ENCODE assay signal across 13 cellular contexts in the genomic region with DNA sequence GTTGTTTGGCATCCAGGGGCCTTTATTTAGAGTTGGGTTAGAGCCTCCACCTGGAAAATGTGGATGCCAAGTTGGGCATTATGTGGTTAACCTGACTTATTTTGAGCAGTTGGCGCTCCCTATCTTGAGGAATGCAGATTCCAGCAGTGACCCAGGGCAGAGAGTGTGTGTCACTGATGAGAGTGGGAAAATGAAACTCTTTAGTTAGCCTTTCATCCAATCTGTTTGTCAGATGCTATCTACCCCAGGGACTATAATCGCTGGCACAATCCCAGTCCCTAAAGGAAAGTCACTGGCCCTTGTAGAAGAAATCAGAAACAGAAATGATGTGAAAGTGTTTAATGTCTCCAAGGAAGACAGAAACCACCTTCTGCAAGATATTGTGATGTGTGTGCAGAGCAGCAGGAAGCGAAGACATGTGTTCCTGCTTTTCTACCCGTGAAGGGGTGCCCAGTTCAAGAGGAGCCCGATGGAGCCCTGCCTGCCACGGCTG. TPM values are rescaled to one million over a fixed set of nuclear protein-coding genes. Genes with fewer than 3 reads are reported as not detected.
DNase-seq lines count a peak whose midpoint lies in the region; ATAC-seq and TF ChIP-seq lines count a peak whose summit lies in the region.
"Had no signal": no experiment of that assay in that cellular context is flagged by ENCODE, and none has a peak within 500 bp of the region (broad histone marks: within the 10 kb centered on the region; RNA-seq: fewer than 3 reads in every experiment).

No MANE protein-coding gene starts in this region.

- H3K4me1 Mint-ChIP-seq in activated naive CD4-positive, alpha-beta T cell treated with anti-CD3 and anti-CD28 coated beads for 36 hours (ENCODE audit: low read depth) = peaks cover 30% of the 10 kb centered on the region
- H3K4me1 Mint-ChIP-seq: central memory CD8-positive, alpha-beta T cell had no signal

- H3K27me3 Mint-ChIP-seq in activated naive CD4-positive, alpha-beta T cell treated with anti-CD3 and anti-CD28 coated beads for 36 hours (ENCODE audit: low read depth) = no peaks in the 10 kb centered on the region
- H3K27me3 Mint-ChIP-seq: central memory CD8-positive, alpha-beta T cell had no signal

- H3K36me3 ChIP-seq in thymus (ENCODE audit: control insufficient read depth, insufficient read depth) = no peaks in the 10 kb centered on the region
- H3K36me3 ChIP-seq: prostate gland had no signal

- intact Hi-C loops in activated naive CD4-positive, alpha-beta T cell treated with anti-CD3 and anti-CD28 coated beads for 36 hours (cut with micrococcal nuclease) = no loop called here
- intact Hi-C loops in left cardiac atrium (cut with DNase I) = no loop called here

- H3K36me3 Mint-ChIP-seq in activated naive CD4-positive, alpha-beta T cell treated with anti-CD3 and anti-CD28 coated beads for 36 hours (ENCODE audit: low read depth) = no peaks in the 10 kb centered on the region

- DNase-seq in activated naive CD4-positive, alpha-beta T cell treated with anti-CD3 and anti-CD28 coated beads for 36 hours = no peak
- no peak for DNase-seq in activated naive CD4-positive, alpha-beta T cell treated with Interleukin-2 at 50 U/mL for 16 hours
- DNase-seq in left cardiac atrium (no peak), NAMALWA (ENCODE audit: low spot score) (no peak)
- DNase-seq: C1 segment of cervical spinal cord; NCI-H774; stimulated activated CD8-positive, alpha-beta memory T cell treated with anti-CD3 and anti-CD28 coated beads, Interleukin-4, amount 100 ng/mL, for 48 hours had no signal

- no peak overlapping the region for H3K27ac Mint-ChIP-seq in activated naive CD4-positive, alpha-beta T cell treated with anti-CD3 and anti-CD28 coated beads for 36 hours

- CTCF ChIA-PET in activated naive CD4-positive, alpha-beta T cell treated with anti-CD3 and anti-CD28 coated beads for 36 hours (lab: Charles Lee) = interaction anchor here (0.5 to 1.3 kb wide), 3 partner anchors 37 to 73 kb away, joined by 3 to 4 read pairs (median 3); no protein-coding TSS in a partner anchor

- peak overlapping the region; percentile 23 for H3K4me3 Mint-ChIP-seq in activated naive CD4-positive, alpha-beta T cell treated with anti-CD3 and anti-CD28 coated beads for 36 hours
- H3K4me3 Mint-ChIP-seq: central memory CD8-positive, alpha-beta T cell had no signal

- no peaks in the 10 kb centered on the region for H3K27me3 ChIP-seq in thymus (ENCODE audit: control insufficient read depth, insufficient read depth)

- peak overlapping the region; percentile 8 for H3K27ac ChIP-seq in thymus (ENCODE audit: low read depth)
- H3K27ac ChIP-seq: prostate gland had no signal

- H3K4me1 ChIP-seq in thymus (ENCODE audit: control insufficient read depth, insufficient read depth, low read length) = no peaks in the 10 kb centered on the region
- H3K4me1 ChIP-seq: prostate gland had no signal

- H3K9me3 Mint-ChIP-seq in activated naive CD4-positive, alpha-beta T cell treated with anti-CD3 and anti-CD28 coated beads for 36 hours = no peaks in the 10 kb centered on the region
- H3K9me3 Mint-ChIP-seq: central memory CD8-positive, alpha-beta T cell had no signal

- ATAC-seq in SK-N-SH treated with all-trans-retinoic acid at 6 μM for 48 hours (peak; percentile 82), left cardiac atrium (peak; percentile 59 to 69), GM21619 (IDR thresholded peaks at IDR 0.05; ENCODE audit: unreplicated experiment) (no peak), HG02938 (IDR thresholded peaks at IDR 0.05; ENCODE audit: unreplicated experiment) (no peak)

- WGBS in thymus = 27% methylated on average over 6 of the region's 6 CpGs

- no peak overlapping the region for H3K4me3 ChIP-seq in thymus (ENCODE audit: low read length)
- H3K4me3 ChIP-seq: prostate gland had no signal

- H3K9me3 ChIP-seq in thymus (ENCODE audit: control insufficient read depth) = no peaks in the 10 kb centered on the region
- H3K9me3 ChIP-seq: prostate gland had no signal

TF ChIP-seq in SK-N-SH treated with all-trans-retinoic acid at 6 μM for 48 hours, 23 proteins besides CTCF, POLR2A, EP300 and RAD21:
- TF ChIP-seq PPARA (CRISPR knock-in tag; IDR thresholded peaks at IDR 0.05; ENCODE audit: borderline replicate concordance) (no peak), ZNF8 (CRISPR knock-in tag; IDR thresholded peaks at IDR 0.05) (no peak), ZFP3 (CRISPR knock-in tag; IDR thresholded peaks at IDR 0.05) (no peak), ISL1 (CRISPR knock-in tag; IDR thresholded peaks at IDR 0.05) (no peak)
- TF ChIP-seq, protein P1, sequence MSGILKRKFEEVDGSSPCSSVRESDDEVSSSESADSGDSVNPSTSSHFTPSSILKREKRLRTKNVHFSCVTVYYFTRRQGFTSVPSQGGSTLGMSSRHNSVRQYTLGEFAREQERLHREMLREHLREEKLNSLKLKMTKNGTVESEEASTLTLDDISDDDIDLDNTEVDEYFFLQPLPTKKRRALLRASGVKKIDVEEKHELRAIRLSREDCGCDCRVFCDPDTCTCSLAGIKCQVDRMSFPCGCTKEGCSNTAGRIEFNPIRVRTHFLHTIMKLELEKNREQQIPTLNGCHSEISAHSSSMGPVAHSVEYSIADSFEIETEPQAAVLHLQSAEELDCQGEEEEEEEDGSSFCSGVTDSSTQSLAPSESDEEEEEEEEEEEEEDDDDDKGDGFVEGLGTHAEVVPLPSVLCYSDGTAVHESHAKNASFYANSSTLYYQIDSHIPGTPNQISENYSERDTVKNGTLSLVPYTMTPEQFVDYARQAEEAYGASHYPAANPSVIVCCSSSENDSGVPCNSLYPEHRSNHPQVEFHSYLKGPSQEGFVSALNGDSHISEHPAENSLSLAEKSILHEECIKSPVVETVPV (CRISPR knock-in tag; IDR thresholded peaks at IDR 0.05) = no peak

RNA-seq across cellular contexts. Expression of a gene that starts 10.2 kb away (rescaled TPM):
- 100 to 1,000 TPM; 136 to 140 TPM for total RNA-seq in activated naive CD4-positive, alpha-beta T cell treated with anti-CD3 and anti-CD28 coated beads for 36 hours
- 10 to 100 TPM; 84.4 to 92.0 TPM for total RNA-seq in left cardiac atrium
- 58.3 TPM for polyA plus RNA-seq in thymus

RNA-seq across cellular contexts. Expression of a gene that starts 21.9 kb away (rescaled TPM):
- total RNA-seq in activated naive CD4-positive, alpha-beta T cell treated with anti-CD3 and anti-CD28 coated beads for 36 hours = under 1 TPM; 0.14 to 0.37 TPM
- total RNA-seq in left cardiac atrium = not detected
- polyA plus RNA-seq in thymus = 0.05 TPM
- total RNA-seq: prostate gland had no signal

RNA-seq across cellular contexts. Expression of a gene that starts 30.2 kb away (rescaled TPM):
- under 1 TPM; 0.74 to 0.81 TPM for total RNA-seq in activated naive CD4-positive, alpha-beta T cell treated with anti-CD3 and anti-CD28 coated beads for 36 hours
- total RNA-seq in left cardiac atrium = 10 to 100 TPM; 21.6 to 49.8 TPM
- 12.2 TPM for polyA plus RNA-seq in thymus

RNA-seq across cellular contexts. Expression of a gene that starts 53.4 kb away (rescaled TPM):
- 10 to 100 TPM; 18.1 to 18.8 TPM for total RNA-seq in activated naive CD4-positive, alpha-beta T cell treated with anti-CD3 and anti-CD28 coated beads for 36 hours
- total RNA-seq in left cardiac atrium = 10 to 100 TPM; 14.8 to 15.2 TPM
- 4.3 TPM for polyA plus RNA-seq in thymus

Comparison
In these comparisons a context has a peak if more than half of its experiments do, and no peak if none do; other contexts are left out.
1. ATAC-seq: peak in SK-N-SH treated with all-trans-retinoic acid at 6 μM for 48 hours (single experiment) and left cardiac atrium (2 of 2); none in GM21619 (single experiment) and HG02938 (single experiment).
2. RNA of a gene that starts 30.2 kb away (total RNA-seq): 21.6 to 49.8 TPM in left cardiac atrium; 0.74 to 0.81 TPM in activated naive CD4-positive, alpha-beta T cell treated with anti-CD3 and anti-CD28 coated beads for 36 hours; every median in the first group is over 10 times any median in the second.